ENCODE assay signal across 25 cellular contexts in the genomic region with DNA sequence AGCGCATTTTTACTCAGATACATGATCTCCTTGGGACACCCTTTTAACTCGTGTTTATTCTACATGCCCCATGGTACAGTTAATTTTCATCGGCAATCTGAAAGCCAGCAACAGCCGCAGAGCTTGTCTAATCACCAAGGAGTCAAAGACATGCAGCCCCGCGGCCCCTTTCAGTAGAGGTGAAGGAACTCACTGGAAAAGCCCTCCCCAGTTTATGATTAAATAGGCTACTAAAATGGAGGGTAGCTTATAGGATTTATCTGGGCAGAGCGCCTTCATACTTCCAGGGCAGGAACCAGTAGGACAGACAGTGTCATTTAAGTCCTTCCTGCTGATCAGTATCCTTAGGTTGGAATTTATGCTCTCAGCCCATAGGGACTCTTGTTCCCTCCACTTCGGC.
DNase-seq lines count a peak whose midpoint lies in the region; ATAC-seq and TF ChIP-seq lines count a peak whose summit lies in the region.
"Had no signal": no experiment of that assay in that cellular context is flagged by ENCODE, and none has a peak within 500 bp of the region (broad histone marks: within the 10 kb centered on the region; RNA-seq: fewer than 3 reads in every experiment).

No MANE protein-coding gene starts in this region.

- peaks cover 0 to 28% (median 13%) of the 10 kb centered on the region in 4 donors for H3K4me1 ChIP-seq in sigmoid colon
- H3K4me1 ChIP-seq in mammary epithelial cell (ENCODE audit: insufficient read depth, low read length) = peaks cover 24% of the 10 kb centered on the region
- peaks cover 5 to 15% of the 10 kb centered on the region in 2 donors for H3K4me1 ChIP-seq in left lung

- 92 to 94% methylated on average over 8 of the region's 8 CpGs for WGBS in sigmoid colon, 2 donors
- WGBS in mammary epithelial cell (ENCODE audit: low coverage, missing lambda C conversion rate) = 99% methylated on average over 7 of the region's 8 CpGs

- peaks cover 13% of the 10 kb centered on the region for H3K4me1 Mint-ChIP-seq in nephron progenitor cell

- intact Hi-C loops in sigmoid colon (cut with DNase I) (loop anchor here (5.0 to 10.0 kb wide), 3 partner anchors 58 to 291 kb away; no protein-coding TSS in a partner anchor), mammary epithelial cell (cut with micrococcal nuclease) (loop anchor here (10.0 kb wide), 1 partner anchor 291 kb away; no protein-coding TSS in a partner anchor), left lung (cut with DNase I) (loop anchor here in 1 of 2 donors (5.0 kb wide), 1 partner anchor 118 kb away; a partner anchor contains a TSS)

- no peaks in the 10 kb centered on the region for H3K9me3 Mint-ChIP-seq in nephron progenitor cell
- H3K9me3 Mint-ChIP-seq: CD14-positive monocyte; CD4-positive, alpha-beta memory T cell; CD4-positive, CD25-positive, alpha-beta regulatory T cell; CD8-positive, alpha-beta memory T cell had no signal

- H3K4me3 ChIP-seq in sigmoid colon (no peak overlapping the region), mammary epithelial cell (replicated peaks in 1 of 3; ENCODE audit: insufficient read depth in 1 of 3, low read depth in 2 of 3, low read length in 3 of 3) (no peak overlapping the region), left lung (no peak overlapping the region)
- H3K4me3 ChIP-seq: BLaER1, GM12878 had no signal

- no peak overlapping the region for H3K4me2 ChIP-seq in mammary epithelial cell (ENCODE audit: insufficient read depth, low read depth, low read length)
- H3K4me2 ChIP-seq: BLaER1 had no signal

- H3K27ac ChIP-seq in sigmoid colon = no peak overlapping the region
- H3K27ac ChIP-seq in mammary epithelial cell (ENCODE audit: insufficient read depth, low read depth, low read length) = no peak overlapping the region
- H3K27ac ChIP-seq in left lung = no peak overlapping the region
- H3K27ac ChIP-seq: BLaER1 had no signal

- H3K36me3 Mint-ChIP-seq in nephron progenitor cell (ENCODE audit: low read depth) = peaks cover 34% of the 10 kb centered on the region

- H3K79me2 ChIP-seq in mammary epithelial cell (ENCODE audit: insufficient read depth, low read length) = no peaks in the 10 kb centered on the region

- H3K36me3 ChIP-seq in sigmoid colon = peaks cover 0 to 26% (median 5%) of the 10 kb centered on the region in 4 donors
- H3K36me3 ChIP-seq in mammary epithelial cell (ENCODE audit: insufficient read depth, low read length) = no peaks in the 10 kb centered on the region
- H3K36me3 ChIP-seq in left lung = peaks cover 0 to 28% of the 10 kb centered on the region in 2 donors

- no peaks in the 10 kb centered on the region for H4K20me1 ChIP-seq in mammary epithelial cell (ENCODE audit: insufficient read depth, low read length)
- H4K20me1 ChIP-seq: BLaER1 had no signal

- H3K27me3 ChIP-seq in sigmoid colon = no peaks in the 10 kb centered on the region
- H3K27me3 ChIP-seq in mammary epithelial cell (ENCODE audit: insufficient read depth, low read length) = no peaks in the 10 kb centered on the region
- H3K27me3 ChIP-seq in left lung = no peaks in the 10 kb centered on the region
- H3K27me3 ChIP-seq: BE2C, BLaER1 had no signal

- TF ChIP-seq CTCF in nephron progenitor cell (IDR thresholded peaks at IDR 0.05) (no peak), sigmoid colon (IDR thresholded peaks at IDR 0.05) (no peak), mammary epithelial cell (conservative IDR thresholded peaks at IDR 0.05 in 1 of 2, IDR thresholded peaks at IDR 0.05 in 1 of 2; ENCODE audit: extremely low read depth in 1 of 2, insufficient read depth in 1 of 2, low read depth in 1 of 2, low read length in 2 of 2) (no peak), left lung (IDR thresholded peaks at IDR 0.05) (no peak)

- BruUV-seq in mammary epithelial cell (replicated peaks; lab: Mats Ljungman, UMichigan) = no TSS peak

- no peaks in the 10 kb centered on the region for H3K9me3 ChIP-seq in sigmoid colon
- no peaks in the 10 kb centered on the region for H3K9me3 ChIP-seq in mammary epithelial cell (replicated peaks; ENCODE audit: insufficient read depth, low read length)
- H3K9me3 ChIP-seq in left lung = no peaks in the 10 kb centered on the region
- H3K9me3 ChIP-seq: BE2C, BLaER1 had no signal

- H3K9ac ChIP-seq in mammary epithelial cell (ENCODE audit: insufficient read depth, low read length) = no peak overlapping the region
- H3K9ac ChIP-seq: BLaER1 had no signal

- H2AFZ ChIP-seq in mammary epithelial cell (ENCODE audit: low read depth, low read length) = no peak overlapping the region

- in situ Hi-C loops in mammary epithelial cell (cut with MboI; ENCODE audit: low sequenced_read_pairs in 2 of 2) = loop anchor here (10.0 to 25.0 kb wide), 4 partner anchors 111 to 408 kb away; a partner anchor contains a TSS

- peak overlapping the region; percentile 21 for H3K27ac Mint-ChIP-seq in nephron progenitor cell

- CTCF ChIA-PET in mammary epithelial cell (lab: Charles Lee; ENCODE audit: low non-redundant PET) = no interaction called here

- ATAC-seq in left lung = no peak
- ATAC-seq: GM12878 had no signal

- DNase-seq in NCI-H82 (lab: John Stamatoyannopoulos, UW) (peak; percentile 21), NCI-H82 treated with DMSO at 0.1 percent for 48 hours (lab: John Stamatoyannopoulos, UW; ENCODE audit: unreplicated experiment) (no peak), nephron progenitor cell (no peak), sigmoid colon (peak; percentile 44), HPDE6-E6E7 (ENCODE audit: extremely low spot score) (no peak), mammary epithelial cell (no peak), left lung (no peak)
- DNase-seq: 8988T; ACHN; BE2C; C1 segment of cervical spinal cord; CD4-positive, alpha-beta memory T cell; CD4-positive, CD25-positive, alpha-beta regulatory T cell; CD8-positive, alpha-beta memory T cell; COR-L47; DMS 273 treated with DMSO at 0.1 percent for 48 hours; DMS153; DMS53; DMS79; DND-41; EL; GDM1 had no signal

- H3K4me3 Mint-ChIP-seq in nephron progenitor cell = no peak overlapping the region
- H3K4me3 Mint-ChIP-seq: CD14-positive monocyte; CD4-positive, alpha-beta memory T cell; CD4-positive, CD25-positive, alpha-beta regulatory T cell; CD8-positive, alpha-beta memory T cell had no signal

- no peak for TF ChIP-seq POLR2A in sigmoid colon (IDR thresholded peaks at IDR 0.05)

- peaks cover 3% of the 10 kb centered on the region for H3K27me3 Mint-ChIP-seq in nephron progenitor cell (ENCODE audit: low read depth, poor library complexity)
- H3K27me3 Mint-ChIP-seq: CD4-positive, alpha-beta memory T cell; CD4-positive, CD25-positive, alpha-beta regulatory T cell; CD8-positive, alpha-beta memory T cell had no signal

- TF ChIP-seq EP300 in sigmoid colon (IDR thresholded peaks at IDR 0.05) = no peak

- dilution Hi-C loops in mammary epithelial cell (cut with HindIII; ENCODE audit: low sequenced_read_pairs) = no loop called here

Comparison
In these comparisons a context has a peak if more than half of its experiments do, and no peak if none do; other contexts are left out.
1. DNase-seq: peak in NCI-H82 (single experiment) and sigmoid colon (single experiment); none in NCI-H82 treated with DMSO at 0.1 percent for 48 hours (single experiment), nephron progenitor cell (single experiment), HPDE6-E6E7 (single experiment), mammary epithelial cell (single experiment) and left lung (0 of 2).